ENCODE assay signal across 16 cellular contexts in the genomic region with DNA sequence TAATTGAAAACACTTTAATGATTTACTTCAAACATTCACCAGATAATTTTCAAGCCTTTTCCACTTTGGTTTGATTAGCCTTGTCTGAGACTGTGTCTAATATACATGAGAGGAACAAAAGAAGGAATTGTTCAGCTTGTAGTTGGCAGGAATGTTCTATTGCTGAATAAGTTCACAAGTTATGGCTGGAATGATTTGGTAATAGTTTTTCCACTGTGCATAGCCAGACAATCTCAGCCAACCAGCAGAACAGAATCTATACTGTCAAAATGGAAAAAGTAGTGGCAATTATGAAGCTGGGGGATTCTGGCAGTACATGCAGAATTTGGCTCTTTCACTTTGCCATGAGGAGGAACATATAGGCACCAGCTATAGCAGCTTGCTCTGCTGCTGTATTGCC.
DNase-seq lines count a peak whose midpoint lies in the region; ATAC-seq, FAIRE-seq and TF ChIP-seq lines count a peak whose summit lies in the region.
"Had no signal": no experiment of that assay in that cellular context is flagged by ENCODE, and none has a peak within 500 bp of the region (broad histone marks: within the 10 kb centered on the region; RNA-seq: fewer than 3 reads in every experiment).

No MANE protein-coding gene starts in this region.

- H3K9me3 ChIP-seq in astrocyte (ENCODE audit: insufficient read depth, low read depth, low read length), result no peaks in the 10 kb centered on the region
- H3K9me3 ChIP-seq: sigmoid colon had no signal

- H3K36me3 ChIP-seq in astrocyte (ENCODE audit: insufficient read depth, low read length), result no peaks in the 10 kb centered on the region
- H3K36me3 ChIP-seq: sigmoid colon had no signal

- no peak overlapping the region for H2AFZ ChIP-seq in astrocyte (ENCODE audit: low read depth, low read length)

- peaks cover 38% of the 10 kb centered on the region for H3K4me1 ChIP-seq in astrocyte (ENCODE audit: insufficient read depth, low read length)

- no peaks in the 10 kb centered on the region for H3K27me3 Mint-ChIP-seq in HFFc6 (ENCODE audit: insufficient read depth)
- H3K27me3 Mint-ChIP-seq in astrocyte (ENCODE audit: low read depth, unreplicated experiment), result no peaks in the 10 kb centered on the region
- H3K27me3 Mint-ChIP-seq in activated CD4-positive, alpha-beta memory T cell treated with anti-CD3 and anti-CD28 coated beads, Interleukin-2, amount 10 ng/mL, durations not matched to agents 7 days and 5 days, result no peaks in the 10 kb centered on the region

- FAIRE-seq in astrocyte (lab: Jason Lieb, UNC), result peak; percentile 91

- H4K20me1 ChIP-seq in astrocyte (ENCODE audit: insufficient read depth, low read length), result no peaks in the 10 kb centered on the region

- H3K9ac ChIP-seq in astrocyte (ENCODE audit: low read length), result peak overlapping the region; percentile 46

- H3K9me3 Mint-ChIP-seq in HFFc6 (peaks cover 6% of the 10 kb centered on the region; the same call in 1 of the 2 replicates), astrocyte (ENCODE audit: unreplicated experiment) (peaks cover 3% of the 10 kb centered on the region)
- peaks cover 7% of the 10 kb centered on the region for H3K9me3 Mint-ChIP-seq in activated CD4-positive, alpha-beta memory T cell treated with anti-CD3 and anti-CD28 coated beads, Interleukin-2, amount 10 ng/mL, durations not matched to agents 7 days and 5 days

- in situ Hi-C loops in G401 (cut with HindIII; ENCODE audit: low sequenced_read_pairs), result no loop called here

- no peaks in the 10 kb centered on the region for H3K27me3 ChIP-seq in astrocyte (ENCODE audit: insufficient read depth, low read length)
- H3K27me3 ChIP-seq: sigmoid colon had no signal

- DNase-seq in HFFc6 (peak; percentile 55), astrocyte (ENCODE audit: low read depth) (peak; percentile 92), foreskin fibroblast (peak; percentile 43 to 74), retinal pigment epithelial cell (ENCODE audit: low read depth) (peak; percentile 72), G401 (ENCODE audit: low spot score) (no peak)
- no peak for DNase-seq in activated CD4-positive, alpha-beta memory T cell treated with anti-CD3 and anti-CD28 coated beads, Interleukin-2, amount 10 ng/mL, durations not matched to agents 7 days and 5 days
- DNase-seq: activated T-cell treated with anti-CD3 and anti-CD28 coated beads for 4 hours, amygdala, NCI-H1092, NCI-H524, SHP77 treated with DMSO at 0.1 percent for 48 hours, sigmoid colon, substantia nigra had no signal

- POLR2A ChIA-PET in activated CD4-positive, alpha-beta memory T cell treated with anti-CD3 and anti-CD28 coated beads, Interleukin-2, amount 10 ng/mL, durations not matched to agents 7 days and 5 days (lab: Charles Lee), result no interaction called here

- H3K4me3 ChIP-seq in astrocyte (ENCODE audit: insufficient read depth, low read depth, low read length), result peak overlapping the region; percentile 11
- H3K4me3 ChIP-seq in foreskin fibroblast (ENCODE audit: low read depth in 1 of 2, low read length in 2 of 2), result no peak overlapping the region
- no peak overlapping the region for H3K4me3 ChIP-seq in retinal pigment epithelial cell (ENCODE audit: low read length)
- H3K4me3 ChIP-seq: sigmoid colon had no signal

- ATAC-seq in HG03280 (IDR thresholded peaks at IDR 0.05; ENCODE audit: unreplicated experiment) (no peak), GM21515 (IDR thresholded peaks at IDR 0.05; ENCODE audit: unreplicated experiment) (no peak)

- CTCF ChIA-PET in activated CD4-positive, alpha-beta memory T cell treated with anti-CD3 and anti-CD28 coated beads, Interleukin-2, amount 10 ng/mL, durations not matched to agents 7 days and 5 days (lab: Charles Lee), result no interaction called here

- H3K27ac ChIP-seq in astrocyte (ENCODE audit: low read depth, low read length), result peak overlapping the region; percentile 76
- H3K27ac ChIP-seq: VCaP had no signal

- peaks cover 26% of the 10 kb centered on the region for H3K36me3 Mint-ChIP-seq in HFFc6 (ENCODE audit: low read depth)
- H3K36me3 Mint-ChIP-seq in astrocyte (ENCODE audit: low read depth, unreplicated experiment), result no peaks in the 10 kb centered on the region
- no peaks in the 10 kb centered on the region for H3K36me3 Mint-ChIP-seq in activated CD4-positive, alpha-beta memory T cell treated with anti-CD3 and anti-CD28 coated beads, Interleukin-2, amount 10 ng/mL, durations not matched to agents 7 days and 5 days (ENCODE audit: low read depth)

- TF ChIP-seq CTCF in HFFc6 (IDR thresholded peaks at IDR 0.05) (no peak), astrocyte (IDR thresholded peaks at IDR 0.05; ENCODE audit: insufficient read depth, low read depth, low read length) (no peak), foreskin fibroblast (IDR thresholded peaks at IDR 0.05; ENCODE audit: low read depth, low read length) (no peak), retinal pigment epithelial cell (conservative IDR thresholded peaks at IDR 0.05; ENCODE audit: low read depth, low read length) (no peak)

- H3K27ac Mint-ChIP-seq in HFFc6 (peak overlapping the region; percentile 79), astrocyte (ENCODE audit: unreplicated experiment) (peak overlapping the region; percentile 69)
- H3K27ac Mint-ChIP-seq in activated CD4-positive, alpha-beta memory T cell treated with anti-CD3 and anti-CD28 coated beads, Interleukin-2, amount 10 ng/mL, durations not matched to agents 7 days and 5 days, result no peak overlapping the region

- H3K4me2 ChIP-seq in astrocyte (ENCODE audit: low read length), result peak overlapping the region; percentile 70

- peaks cover 20% of the 10 kb centered on the region for H3K79me2 ChIP-seq in astrocyte (ENCODE audit: insufficient read depth, low read length)

- H3K4me1 Mint-ChIP-seq in HFFc6 (ENCODE audit: low read depth), result peaks cover 78% of the 10 kb centered on the region
- H3K4me1 Mint-ChIP-seq in astrocyte (ENCODE audit: low read depth, unreplicated experiment), result peaks cover 37% of the 10 kb centered on the region
- no peaks in the 10 kb centered on the region for H3K4me1 Mint-ChIP-seq in activated CD4-positive, alpha-beta memory T cell treated with anti-CD3 and anti-CD28 coated beads, Interleukin-2, amount 10 ng/mL, durations not matched to agents 7 days and 5 days

- H3K4me3 Mint-ChIP-seq in HFFc6, result peak overlapping the region; percentile 49
- H3K4me3 Mint-ChIP-seq in astrocyte (ENCODE audit: unreplicated experiment), result no peak overlapping the region
- no peak overlapping the region for H3K4me3 Mint-ChIP-seq in activated CD4-positive, alpha-beta memory T cell treated with anti-CD3 and anti-CD28 coated beads, Interleukin-2, amount 10 ng/mL, durations not matched to agents 7 days and 5 days

Comparison
In these comparisons a context has a peak if more than half of its experiments do, and no peak if none do; other contexts are left out.
1. DNase-seq: peak in HFFc6 (single experiment), astrocyte (single experiment), foreskin fibroblast (2 of 2) and retinal pigment epithelial cell (single experiment); none in G401 (single experiment) and activated CD4-positive, alpha-beta memory T cell treated with anti-CD3 and anti-CD28 coated beads, Interleukin-2, amount 10 ng/mL, durations not matched to agents 7 days and 5 days (single experiment).